In genomic region chr2:225317191-225317590, GRCh38 we compare ENCODE assay signal across 4 cellular contexts.
"Had no signal": no experiment of that assay in that cellular context is flagged by ENCODE, and none has a peak within 500 bp of the region (broad histone marks: within the 10 kb centered on the region; RNA-seq: fewer than 3 reads in every experiment).

No MANE protein-coding gene starts in this region.

- DNase-seq: H9, HCEC 1CT had no signal

- H3K27ac ChIP-seq: HL-60 had no signal

- H3K4me3 ChIP-seq: GM23338 had no signal

- H3K4me2 ChIP-seq: GM23338 had no signal

- H2AFZ ChIP-seq: GM23338 had no signal
